In genomic region chr1:181083842-181084605, GRCh38 we compare ENCODE assay signal across 8 cellular contexts. TPM values are rescaled to one million over a fixed set of nuclear protein-coding genes. Genes with fewer than 3 reads are reported as not detected.
A peak's percentile ranks its signal among the peaks of the same experiment; 100 is the strongest.
DNase-seq lines count a peak whose midpoint lies in the region; ATAC-seq lines count a peak whose summit lies in the region.

No MANE protein-coding gene starts in this region.

- DNase-seq in CMK (ENCODE audit: low read depth): peak; percentile 59
- peak in 70 of 76 experiments; percentile 14 to 78 (median 42) for DNase-seq in HUDEP-2 (lab: John Stamatoyannopoulos, UW; ENCODE audit: unreplicated experiment in 76 of 76)
- peak; percentile 59 for DNase-seq in RKO (ENCODE audit: low spot score)
- DNase-seq in activated naive CD4-positive, alpha-beta T cell treated with anti-CD3 and anti-CD28 coated beads, Interleukin-2, amount 50 U/mL, for 72 hours (ENCODE audit: low spot score in 2 of 2): peak in 1 of 2 donors; percentile 47
- DNase-seq in immature natural killer cell: peak; percentile 52 to 63 (median 58)
- peak; percentile 40 for DNase-seq in stimulated activated naive CD4-positive, alpha-beta T cell treated with Interleukin-2 at 50 U/mL for 16 hours (lab: John Stamatoyannopoulos, UW)

- ATAC-seq in GM18909 (IDR thresholded peaks at IDR 0.05; ENCODE audit: poor library complexity, unreplicated experiment): peak; percentile 31
- ATAC-seq in activated naive CD4-positive, alpha-beta T cell treated with anti-CD3 and anti-CD28 coated beads, Interleukin-2, amount 50 U/mL, for 72 hours: peak; percentile 26 to 36
- ATAC-seq in HG02852 (IDR thresholded peaks at IDR 0.05; ENCODE audit: unreplicated experiment): no peak

- H3K9me3 Mint-ChIP-seq in activated naive CD4-positive, alpha-beta T cell treated with anti-CD3 and anti-CD28 coated beads, Interleukin-2, amount 50 U/mL, for 72 hours: no peaks in the 10 kb centered on the region
- peaks cover 0 to 2% (median 0%) of the 10 kb centered on the region in 6 donors for H3K9me3 Mint-ChIP-seq in immature natural killer cell

- peak overlapping the region in 1 of 5 donors; percentile 8 for H3K4me3 Mint-ChIP-seq in immature natural killer cell

- peaks cover 17 to 19% of the 10 kb centered on the region in 2 donors for H3K4me1 Mint-ChIP-seq in immature natural killer cell

- peaks cover 0 to 9% of the 10 kb centered on the region in 2 donors for H3K36me3 Mint-ChIP-seq in activated naive CD4-positive, alpha-beta T cell treated with anti-CD3 and anti-CD28 coated beads, Interleukin-2, amount 50 U/mL, for 72 hours
- H3K36me3 Mint-ChIP-seq in immature natural killer cell: peaks cover 0 to 4% (median 3%) of the 10 kb centered on the region in 3 donors

- H3K27ac Mint-ChIP-seq in activated naive CD4-positive, alpha-beta T cell treated with anti-CD3 and anti-CD28 coated beads, Interleukin-2, amount 50 U/mL, for 72 hours: no peak overlapping the region
- peak overlapping the region in 1 of 6 donors; percentile 7 for H3K27ac Mint-ChIP-seq in immature natural killer cell

- H3K27me3 Mint-ChIP-seq in immature natural killer cell (ENCODE audit: low read depth in 3 of 3): peaks cover 5 to 16% (median 8%) of the 10 kb centered on the region in 3 donors

RNA-seq across cellular contexts. Expression of gene IER5, which starts 4.5 kb away (rescaled TPM):
- 10 to 100 TPM; 20.3 to 68.4 TPM for total RNA-seq in activated naive CD4-positive, alpha-beta T cell treated with anti-CD3 and anti-CD28 coated beads, Interleukin-2, amount 50 U/mL, for 72 hours
- polyA plus RNA-seq in immature natural killer cell: 10 to 100 TPM; 11.6 to 22.7 (median 14.4) TPM

RNA-seq across cellular contexts. Expression of gene MR1, which starts 50.2 kb away (rescaled TPM):
- 10 to 100 TPM; 13.5 to 27.4 TPM for total RNA-seq in activated naive CD4-positive, alpha-beta T cell treated with anti-CD3 and anti-CD28 coated beads, Interleukin-2, amount 50 U/mL, for 72 hours
- 10 to 100 TPM; 45.0 to 62.7 (median 54.1) TPM for polyA plus RNA-seq in immature natural killer cell
